In genomic region chr3:158768881-158769518, GRCh38 we compare ENCODE assay signal across 11 cellular contexts. TPM values are rescaled to one million over a fixed set of nuclear protein-coding genes. Genes with fewer than 3 reads are reported as not detected.
A peak's percentile ranks its signal among the peaks of the same experiment; 100 is the strongest.
DNase-seq lines count a peak whose midpoint lies in the region; ATAC-seq and TF ChIP-seq lines count a peak whose summit lies in the region.
"Had no signal": no experiment of that assay in that cellular context is flagged by ENCODE, and none has a peak within 500 bp of the region (broad histone marks: within the 10 kb centered on the region; RNA-seq: fewer than 3 reads in every experiment).

No MANE protein-coding gene starts in this region.

- POLR2A ChIA-PET in HCT116 (lab: Charles Lee) = no interaction called here

- no peaks in the 10 kb centered on the region for H3K27me3 Mint-ChIP-seq in T-helper 2 cell treated with Interferon-gamma antibody and Interleukin-4, amounts not matched to agents 5 μg/mL and 100 μg/mL, for 36 hours (ENCODE audit: low read depth)

- in situ Hi-C loops in mammary epithelial cell (cut with MboI; ENCODE audit: low sequenced_read_pairs in 2 of 2) (no loop called here), GM13977 (cut with MboI; ENCODE audit: low pct_unique_long_range_greater_than_20kb, low sequenced_read_pairs, unreplicated experiment) (no loop called here)

- H2AFZ ChIP-seq in HCT116 (ENCODE audit: low read depth, low read length, poor library complexity, severe bottlenecking) (no peak overlapping the region), mammary epithelial cell (ENCODE audit: low read depth, low read length) (peak overlapping the region; percentile 87)

- H3K9me2 ChIP-seq in HCT116 (ENCODE audit: insufficient read depth) = no peaks in the 10 kb centered on the region

- no peak overlapping the region for H3K27ac Mint-ChIP-seq in T-helper 2 cell treated with Interferon-gamma antibody and Interleukin-4, amounts not matched to agents 5 μg/mL and 100 μg/mL, for 36 hours

- WGBS in mammary epithelial cell (ENCODE audit: low coverage, missing lambda C conversion rate) = 4% methylated on average over 6 of the region's 8 CpGs
- WGBS in stomach, 5 donors = 35 to 58% (median 54%) methylated on average over 8 of the region's 8 CpGs

- H3K4me2 ChIP-seq in HCT116 (ENCODE audit: low read length) (peak overlapping the region; percentile 29; the same call in 1 of the 2 replicates), mammary epithelial cell (ENCODE audit: insufficient read depth, low read depth, low read length) (peak overlapping the region; percentile 70)

- CTCF ChIA-PET in HCT116 (lab: Charles Lee) = no interaction called here
- CTCF ChIA-PET in mammary epithelial cell (lab: Charles Lee; ENCODE audit: low non-redundant PET) = no interaction called here

- no peak for TF ChIP-seq EP300 in stomach (IDR thresholded peaks at IDR 0.05)

- DNase-seq in HCT116 (ENCODE audit: low read depth, low spot score) = no peak
- DNase-seq in mammary epithelial cell = peak; percentile 84
- peak; percentile 71 for DNase-seq in left kidney (ENCODE audit: low read depth, low spot score)
- DNase-seq in stomach = no peak
- DNase-seq in activated CD4-positive, alpha-beta T cell treated with anti-CD3 and anti-CD28 coated beads, Interleukin-2, amount 50 U/mL, for 4 hours = no peak
- no peak for DNase-seq in GM13977 (ENCODE audit: low spot score)
- no peak for DNase-seq in NCI-H82 treated with DMSO at 0.1 percent for 48 hours (lab: John Stamatoyannopoulos, UW; ENCODE audit: unreplicated experiment)
- no peak for DNase-seq in T-helper 2 cell treated with Interferon-gamma antibody and Interleukin-4, amounts not matched to agents 5 μg/mL and 100 μg/mL, for 36 hours (ENCODE audit: low spot score)

- H3K9me3 Mint-ChIP-seq in T-helper 2 cell treated with Interferon-gamma antibody and Interleukin-4, amounts not matched to agents 5 μg/mL and 100 μg/mL, for 36 hours = no peaks in the 10 kb centered on the region
- H3K9me3 Mint-ChIP-seq: neural crest cell had no signal

- H3K27me3 ChIP-seq in HCT116 (ENCODE audit: insufficient read depth, low read length) (no peaks in the 10 kb centered on the region), mammary epithelial cell (ENCODE audit: insufficient read depth, low read length) (no peaks in the 10 kb centered on the region), stomach (no peaks in the 10 kb centered on the region)

- no peak overlapping the region for H3K27ac ChIP-seq in HCT116 (ENCODE audit: low read depth, low read length)
- peak overlapping the region; percentile 62 for H3K27ac ChIP-seq in mammary epithelial cell (ENCODE audit: insufficient read depth, low read depth, low read length)
- H3K27ac ChIP-seq in stomach = peak overlapping the region in 4 of 5 donors; percentile 50 to 70 (median 62)

- no peak overlapping the region for H3K4me3 ChIP-seq in HCT116 (replicated peaks in 1 of 2; ENCODE audit: low read depth in 1 of 2, low read length in 2 of 2)
- no peak overlapping the region for H3K4me3 ChIP-seq in mammary epithelial cell (replicated peaks in 1 of 3; ENCODE audit: insufficient read depth in 1 of 3, low read depth in 2 of 3, low read length in 3 of 3)
- H3K4me3 ChIP-seq in stomach = no peak overlapping the region

- TF ChIP-seq POLR2A in HCT116 (IDR thresholded peaks at IDR 0.05; ENCODE audit: borderline replicate concordance, extremely low read depth, insufficient read depth, insufficient read length) (no peak), stomach (IDR thresholded peaks at IDR 0.05) (no peak)

- peaks cover 2% of the 10 kb centered on the region for H3K4me1 Mint-ChIP-seq in T-helper 2 cell treated with Interferon-gamma antibody and Interleukin-4, amounts not matched to agents 5 μg/mL and 100 μg/mL, for 36 hours (ENCODE audit: low read depth)

- no peaks in the 10 kb centered on the region for H3K79me2 ChIP-seq in HCT116 (ENCODE audit: insufficient read depth, low read length)
- no peaks in the 10 kb centered on the region for H3K79me2 ChIP-seq in mammary epithelial cell (ENCODE audit: insufficient read depth, low read length)

- no peak overlapping the region for H3K9ac ChIP-seq in HCT116 (ENCODE audit: low read length)
- H3K9ac ChIP-seq in mammary epithelial cell (ENCODE audit: insufficient read depth, low read length) = no peak overlapping the region

- no peak for ATAC-seq in HCT116

- no peaks in the 10 kb centered on the region for H3K36me3 ChIP-seq in HCT116 (ENCODE audit: control insufficient read depth in 1 of 2, insufficient read depth in 2 of 2, low read length in 2 of 2)
- H3K36me3 ChIP-seq in mammary epithelial cell (ENCODE audit: insufficient read depth, low read length) = no peaks in the 10 kb centered on the region
- no peaks in the 10 kb centered on the region for H3K36me3 ChIP-seq in stomach

- H3K9me3 ChIP-seq in HCT116 (ENCODE audit: control insufficient read depth in 1 of 2, insufficient read depth in 1 of 2, low read depth in 1 of 2, low read length in 2 of 2) (no peaks in the 10 kb centered on the region), mammary epithelial cell (replicated peaks; ENCODE audit: insufficient read depth, low read length) (no peaks in the 10 kb centered on the region), stomach (no peaks in the 10 kb centered on the region)

- no peak overlapping the region for H3K4me3 Mint-ChIP-seq in T-helper 2 cell treated with Interferon-gamma antibody and Interleukin-4, amounts not matched to agents 5 μg/mL and 100 μg/mL, for 36 hours
- H3K4me3 Mint-ChIP-seq: neural crest cell had no signal

- intact Hi-C loops in HCT116 (cut with micrococcal nuclease) = no loop called here
- intact Hi-C loops in mammary epithelial cell (cut with micrococcal nuclease) = no loop called here
- intact Hi-C loops in stomach (cut with DNase I; ENCODE audit: low total_unique reads) = no loop called here

- TF ChIP-seq RAD21 in HCT116 (IDR thresholded peaks at IDR 0.05; ENCODE audit: low read depth) = no peak

- dilution Hi-C loops in mammary epithelial cell (cut with HindIII; ENCODE audit: low sequenced_read_pairs) = no loop called here

- no peak for TF ChIP-seq CTCF in HCT116 (IDR thresholded peaks at IDR 0.05 in 2 of 3, conservative IDR thresholded peaks at IDR 0.05 in 1 of 3; ENCODE audit: borderline replicate concordance in 1 of 3, insufficient read depth in 1 of 3, low read depth in 2 of 3, low read length in 2 of 3)
- no peak for TF ChIP-seq CTCF in mammary epithelial cell (conservative IDR thresholded peaks at IDR 0.05 in 1 of 2, IDR thresholded peaks at IDR 0.05 in 1 of 2; ENCODE audit: extremely low read depth in 1 of 2, insufficient read depth in 1 of 2, low read depth in 1 of 2, low read length in 2 of 2)
- no peak for TF ChIP-seq CTCF in stomach (IDR thresholded peaks at IDR 0.05)
- TF ChIP-seq CTCF in GM13977 (IDR thresholded peaks at IDR 0.05; ENCODE audit: extremely low read depth, insufficient read depth, missing control alignments) = no peak

- RAD21 ChIA-PET in HCT116 (lab: Charles Lee; ENCODE audit: low non-redundant PET in 1 of 2, low total read pairs in 2 of 2, uncharacterized antibody in 2 of 2, unreplicated experiment in 2 of 2) = no interaction called here

- peaks cover 3 to 15% of the 10 kb centered on the region in 2 experiments; a peak in 3 of 4 replicates for H3K4me1 ChIP-seq in HCT116 (ENCODE audit: control insufficient read depth in 1 of 2, insufficient read depth in 2 of 2, low read length in 2 of 2)
- peaks cover 64% of the 10 kb centered on the region for H3K4me1 ChIP-seq in mammary epithelial cell (ENCODE audit: insufficient read depth, low read length)
- H3K4me1 ChIP-seq in stomach = peaks cover 10 to 44% (median 27%) of the 10 kb centered on the region in 4 donors

- no peaks in the 10 kb centered on the region for H4K20me1 ChIP-seq in HCT116 (ENCODE audit: insufficient read depth)
- no peaks in the 10 kb centered on the region for H4K20me1 ChIP-seq in mammary epithelial cell (ENCODE audit: insufficient read depth, low read length)

- no TSS peak for BruUV-seq in HCT116 (replicated peaks; lab: Mats Ljungman, UMichigan)
- BruUV-seq in mammary epithelial cell (replicated peaks; lab: Mats Ljungman, UMichigan) = no TSS peak

- H3K36me3 Mint-ChIP-seq in T-helper 2 cell treated with Interferon-gamma antibody and Interleukin-4, amounts not matched to agents 5 μg/mL and 100 μg/mL, for 36 hours (ENCODE audit: low read depth) = no peaks in the 10 kb centered on the region

TF ChIP-seq in HCT116, 20 proteins besides CTCF, POLR2A, EP300 and RAD21 (continues in another document):
- TF ChIP-seq CBX3 (IDR thresholded peaks at IDR 0.05; ENCODE audit: low read depth) (no peak), SP1 (IDR thresholded peaks at IDR 0.05; ENCODE audit: low read depth) (no peak), JUND (IDR thresholded peaks at IDR 0.05) (no peak), MAX (IDR thresholded peaks at IDR 0.05) (no peak), FOSL1 (IDR thresholded peaks at IDR 0.05; ENCODE audit: low read depth) (no peak), EGR1 (IDR thresholded peaks at IDR 0.05; ENCODE audit: low read depth) (no peak), SRF (IDR thresholded peaks at IDR 0.05; ENCODE audit: low read depth) (no peak), CEBPB (IDR thresholded peaks at IDR 0.05; ENCODE audit: low read depth) (no peak), EZH2phosphoT487 (IDR thresholded peaks at IDR 0.05; ENCODE audit: borderline replicate concordance) (no peak), SIN3A (IDR thresholded peaks at IDR 0.05; ENCODE audit: low read depth) (no peak), EZH2 (IDR thresholded peaks at IDR 0.05) (no peak)

RNA-seq across cellular contexts. Expression of gene MFSD1, which starts 32.9 kb away (rescaled TPM):
- total RNA-seq in HCT116 (2021; ENCODE audit: unreplicated experiment) = 12.8 TPM
- 4.3 and 5.9 TPM in 2 replicates for polyA plus RNA-seq in HCT116 (2012)
- 10 to 100 TPM; 35.3 to 92.5 TPM for total RNA-seq in mammary epithelial cell
- polyA plus RNA-seq in mammary epithelial cell = 27.7 TPM
- 23.1 TPM for polyA minus RNA-seq in mammary epithelial cell
- total RNA-seq in stomach = 100 to 1,000 TPM in 2 of 5 donors, 10 to 100 TPM in 3; 23.9 to 187 (median 44.8) TPM
- polyA plus RNA-seq in stomach = 10 to 100 TPM; 22.3 to 28.3 (median 22.7) TPM

RNA-seq across cellular contexts. Expression of gene RARRES1, which starts 36.7 kb away (rescaled TPM):
- 0.20 TPM for total RNA-seq in HCT116 (2021; ENCODE audit: unreplicated experiment)
- not detected in 2 replicates for polyA plus RNA-seq in HCT116 (2012)
- 10 to 100 TPM in 1 of 2 donors, under 1 TPM in 1; 0.52 to 24.3 TPM for total RNA-seq in mammary epithelial cell
- polyA plus RNA-seq in mammary epithelial cell = 0.67 TPM
- polyA minus RNA-seq in mammary epithelial cell = not detected
- total RNA-seq in stomach = 100 to 1,000 TPM in 1 of 5 donors, 10 to 100 TPM in 2, 1 to 10 TPM in 1, under 1 TPM in 1; 0.43 to 237 (median 12.1) TPM
- 1 to 10 TPM in 2 of 3 donors, under 1 TPM in 1; 0.76 to 7.5 (median 3.8) TPM for polyA plus RNA-seq in stomach
- total RNA-seq: H7; T-helper 1 cell treated with Interleukin-12 subunit alpha and Interleukin-12 subunit beta and Interleukin-4 antibody, amounts not matched to agents 30 ng/mL and 1 ng/mL, for 36 hours had no signal

Comparison
In these comparisons a context has a peak if more than half of its experiments do, and no peak if none do; other contexts are left out.
1. DNase-seq: peak in mammary epithelial cell (single experiment) and left kidney (single experiment); none in HCT116 (single experiment), stomach (single experiment), activated CD4-positive, alpha-beta T cell treated with anti-CD3 and anti-CD28 coated beads, Interleukin-2, amount 50 U/mL, for 4 hours (0 of 2), GM13977 (single experiment), NCI-H82 treated with DMSO at 0.1 percent for 48 hours (single experiment) and T-helper 2 cell treated with Interferon-gamma antibody and Interleukin-4, amounts not matched to agents 5 μg/mL and 100 μg/mL, for 36 hours (single experiment).